ENCODE assay signal across 10 cellular contexts in genomic region chr6:3797231-3798200, GRCh38. TPM values are rescaled to one million over a fixed set of nuclear protein-coding genes. Genes with fewer than 3 reads are reported as not detected.
DNase-seq lines count a peak whose midpoint lies in the region; ATAC-seq, FAIRE-seq and TF ChIP-seq lines count a peak whose summit lies in the region.
"Had no signal": no experiment of that assay in that cellular context is flagged by ENCODE, and none has a peak within 500 bp of the region (broad histone marks: within the 10 kb centered on the region; RNA-seq: fewer than 3 reads in every experiment).

No MANE protein-coding gene starts in this region.

- H3K4me3 Mint-ChIP-seq in neural crest cell: no peak overlapping the region

- dilution Hi-C loops in endothelial cell of umbilical vein (cut with MboI; ENCODE audit: extremely low pct_ligation_motif_present, low sequenced_read_pairs): no loop called here

- H3K9me3 ChIP-seq in BLaER1 (no peaks in the 10 kb centered on the region), endothelial cell of umbilical vein (replicated peaks; ENCODE audit: control insufficient read depth, insufficient read depth, low read length) (no peaks in the 10 kb centered on the region)

- no peaks in the 10 kb centered on the region for H3K9me3 Mint-ChIP-seq in neural crest cell

- no peaks in the 10 kb centered on the region for H3K27me3 Mint-ChIP-seq in neural crest cell (ENCODE audit: low read depth)

- peak overlapping the region; percentile 16 for H2AFZ ChIP-seq in endothelial cell of umbilical vein (ENCODE audit: low read depth, low read length)

- DNase-seq in NCI-H226 (peak; percentile 84), endothelial cell of umbilical vein (ENCODE audit: low read depth, low spot score) (peak; percentile 83), neural crest cell (ENCODE audit: low read depth, low spot score) (no peak), H7 (no peak), cerebellar cortex (ENCODE audit: low spot score) (no peak)
- DNase-seq: occipital lobe had no signal

- H3K9ac ChIP-seq in BLaER1 (no peak overlapping the region), endothelial cell of umbilical vein (replicated peaks; ENCODE audit: extremely low read depth, insufficient read depth, low read length) (peak overlapping the region; percentile 84)

- no peaks in the 10 kb centered on the region for H3K79me2 ChIP-seq in endothelial cell of umbilical vein (ENCODE audit: control insufficient read depth, insufficient read depth, low read length)

- POLR2A ChIA-PET in endothelial cell of umbilical vein (lab: Charles Lee): interaction anchor here (0.8 to 2.8 kb wide), 7 partner anchors 11 to 116 kb away, joined by 3 to 23 read pairs (median 11); no protein-coding TSS in a partner anchor

- no peaks in the 10 kb centered on the region for H3K9me1 ChIP-seq in endothelial cell of umbilical vein (replicated peaks; ENCODE audit: control insufficient read depth, extremely low read depth, insufficient read depth, low read length)

- H4K20me1 ChIP-seq in BLaER1 (no peaks in the 10 kb centered on the region), endothelial cell of umbilical vein (replicated peaks; ENCODE audit: control insufficient read depth, extremely low read depth, insufficient read depth, low read length) (no peaks in the 10 kb centered on the region)

- H3K4me1 Mint-ChIP-seq in neural crest cell: peaks cover 51% of the 10 kb centered on the region

- intact Hi-C loops in endothelial cell of umbilical vein (cut with micrococcal nuclease): loop anchor here (1.0 kb wide), 2 partner anchors 8 to 52 kb away; partner anchors contain the start of gene FAM50B

- ATAC-seq in HG03565 (IDR thresholded peaks at IDR 0.05; ENCODE audit: unreplicated experiment) (no peak), GM19324 (IDR thresholded peaks at IDR 0.05; ENCODE audit: low FRiP score, unreplicated experiment) (no peak)

- TF ChIP-seq CTCF in endothelial cell of umbilical vein (IDR thresholded peaks at IDR 0.05; ENCODE audit: extremely low read depth in 1 of 2, insufficient read depth in 1 of 2, low read depth in 1 of 2, low read length in 2 of 2) (no peak), neural crest cell (conservative IDR thresholded peaks at IDR 0.05) (no peak)

- peaks cover 65% of the 10 kb centered on the region for H3K4me1 ChIP-seq in BLaER1
- H3K4me1 ChIP-seq in endothelial cell of umbilical vein (ENCODE audit: control insufficient read depth, extremely low read depth, insufficient read depth, low read length): peaks cover 39% of the 10 kb centered on the region

- H3K27ac ChIP-seq in BLaER1 (no peak overlapping the region), endothelial cell of umbilical vein (ENCODE audit: insufficient read depth, low read depth, low read length) (peak overlapping the region; percentile 100)
- H3K27ac ChIP-seq: SK-N-MC had no signal

- BruUV-seq in endothelial cell of umbilical vein (replicated peaks; lab: Mats Ljungman, UMichigan): TSS peak; percentile 94

- H3K4me3 ChIP-seq in BLaER1: no peak overlapping the region
- no peak overlapping the region for H3K4me3 ChIP-seq in endothelial cell of umbilical vein (replicated peaks in 1 of 3; ENCODE audit: insufficient read depth in 1 of 3, low read depth in 1 of 3, low read length in 3 of 3)
- no peak overlapping the region for H3K4me3 ChIP-seq in H7 (ENCODE audit: insufficient read depth, low read depth, low read length)
- H3K4me3 ChIP-seq: SK-N-MC had no signal

- FAIRE-seq in endothelial cell of umbilical vein (lab: Jason Lieb, UNC): peak; percentile 91

- CTCF ChIA-PET in endothelial cell of umbilical vein (lab: Charles Lee): interaction anchor here (0.5 to 4.3 kb wide), 15 partner anchors 8 to 516 kb away, joined by 3 to 48 read pairs (median 5); partner anchors contain the start of gene FAM50B

- peak overlapping the region; percentile 65 for H3K4me2 ChIP-seq in BLaER1
- H3K4me2 ChIP-seq in endothelial cell of umbilical vein (ENCODE audit: insufficient read depth, low read length): peak overlapping the region; percentile 62

- peak overlapping the region; percentile 83 for H3K27ac Mint-ChIP-seq in neural crest cell (ENCODE audit: unreplicated experiment)

- TF ChIP-seq POLR2A in endothelial cell of umbilical vein (IDR thresholded peaks at IDR 0.05; ENCODE audit: low read depth, low read length): peak; percentile 58

- H3K27me3 ChIP-seq in BLaER1: no peaks in the 10 kb centered on the region
- H3K27me3 ChIP-seq in endothelial cell of umbilical vein (ENCODE audit: control insufficient read depth in 2 of 2, insufficient read depth in 2 of 2, low read length in 2 of 2): no peaks in the 10 kb centered on the region
- no peaks in the 10 kb centered on the region for H3K27me3 ChIP-seq in H7 (ENCODE audit: control insufficient read depth, insufficient read depth, low read length)

- H3K36me3 Mint-ChIP-seq in neural crest cell (ENCODE audit: low read depth): no peaks in the 10 kb centered on the region

- H3K36me3 ChIP-seq in BLaER1: no peaks in the 10 kb centered on the region
- no peaks in the 10 kb centered on the region for H3K36me3 ChIP-seq in endothelial cell of umbilical vein (ENCODE audit: control insufficient read depth in 2 of 2, extremely low read depth in 1 of 2, insufficient read depth in 2 of 2, low read length in 2 of 2)
- H3K36me3 ChIP-seq in H7 (replicated peaks; ENCODE audit: control insufficient read depth, insufficient read depth, low read length): no peaks in the 10 kb centered on the region

TF ChIP-seq in endothelial cell of umbilical vein, 7 proteins besides CTCF, POLR2A, EP300 and RAD21:
- TF ChIP-seq MAX (IDR thresholded peaks at IDR 0.05; ENCODE audit: insufficient read depth, insufficient read length): no peak
- TF ChIP-seq JUN (IDR thresholded peaks at IDR 0.05; ENCODE audit: borderline replicate concordance, insufficient read depth, insufficient read length, low read depth): peak; percentile 73
- peak; percentile 39 for TF ChIP-seq FOS (IDR thresholded peaks at IDR 0.05; ENCODE audit: borderline replicate concordance, insufficient read depth, low read length)

RNA-seq across cellular contexts. Expression of gene PXDC1, which starts 46.0 kb away (rescaled TPM):
- 119 and 121 TPM in 2 replicates for total RNA-seq in endothelial cell of umbilical vein
- polyA plus RNA-seq in endothelial cell of umbilical vein: 60.9 and 65.2 TPM in 2 replicates
- polyA plus RNA-seq in endothelial cell of umbilical vein (2011; cell fraction: cytosol; rRNA removed): 42.0 and 51.0 TPM in 2 replicates
- polyA plus RNA-seq in endothelial cell of umbilical vein (2011; cell fraction: nucleus; rRNA removed): 71.1 and 99.1 TPM in 2 replicates
- polyA plus RNA-seq in endothelial cell of umbilical vein (2012): 82.1 and 86.7 TPM in 2 replicates
- 45.8 and 47.4 TPM in 2 replicates for polyA minus RNA-seq in endothelial cell of umbilical vein
- polyA minus RNA-seq in endothelial cell of umbilical vein (2011; cell fraction: cytosol; rRNA and poly(A)+ RNA removed): 3.8 TPM
- polyA minus RNA-seq in endothelial cell of umbilical vein (2011; cell fraction: nucleus; rRNA and poly(A)+ RNA removed): 26.0 and 56.3 TPM in 2 replicates
- total RNA-seq in neural crest cell: 4.8 and 5.4 TPM in 2 replicates
- total RNA-seq in H7 (2014; rRNA removed; shearing (Covaris generic)): 1.4 and 4.1 TPM in 2 replicates

RNA-seq across cellular contexts. Expression of gene FAM50B, which starts 51.7 kb away (rescaled TPM):
- total RNA-seq in endothelial cell of umbilical vein (10.0 and 10.4 TPM in 2 replicates), neural crest cell (2.5 and 2.9 TPM in 2 replicates)
- 13.9 and 14.1 TPM in 2 replicates for polyA plus RNA-seq in endothelial cell of umbilical vein
- 7.9 and 9.2 TPM in 2 replicates for polyA plus RNA-seq in endothelial cell of umbilical vein (2011; cell fraction: cytosol; rRNA removed)
- polyA plus RNA-seq in endothelial cell of umbilical vein (2011; cell fraction: nucleus; rRNA removed): 4.6 and 5.2 TPM in 2 replicates
- 8.7 TPM in 2 replicates for polyA plus RNA-seq in endothelial cell of umbilical vein (2012)
- 4.6 TPM in 2 replicates for polyA minus RNA-seq in endothelial cell of umbilical vein
- 4.3 TPM for polyA minus RNA-seq in endothelial cell of umbilical vein (2011; cell fraction: cytosol; rRNA and poly(A)+ RNA removed)
- polyA minus RNA-seq in endothelial cell of umbilical vein (2011; cell fraction: nucleus; rRNA and poly(A)+ RNA removed): 0.87 and 2.1 TPM in 2 replicates
- 3.5 and 4.0 TPM in 2 replicates for total RNA-seq in H7 (2014; rRNA removed; shearing (Covaris generic))

Comparison
In these comparisons a context has a peak if more than half of its experiments do, and no peak if none do; other contexts are left out.
1. DNase-seq: peak in NCI-H226 (single experiment) and endothelial cell of umbilical vein (single experiment); none in neural crest cell (single experiment), H7 (single experiment) and cerebellar cortex (single experiment).
2. RNA of gene PXDC1, which starts 46.0 kb away (total RNA-seq): 119 to 121 TPM in endothelial cell of umbilical vein; 4.8 to 5.4 TPM in neural crest cell and 1.4 to 4.1 TPM in H7; every median in the first group is over 10 times any median in the second.